Comparison of ENCODE assay signal across 9 cellular contexts in genomic region chr2:195898505-195898904, GRCh38.
A peak's percentile ranks its signal among the peaks of the same experiment; 100 is the strongest.
DNase-seq lines count a peak whose midpoint lies in the region; ATAC-seq, FAIRE-seq and TF ChIP-seq lines count a peak whose summit lies in the region.
"Had no signal": no experiment of that assay in that cellular context is flagged by ENCODE, and none has a peak within 500 bp of the region (broad histone marks: within the 10 kb centered on the region; RNA-seq: fewer than 3 reads in every experiment).

No MANE protein-coding gene starts in this region.

- H4K5ac ChIP-seq in IMR-90 (ENCODE audit: low read depth, low read length), result no peak overlapping the region

- no peaks in the 10 kb centered on the region for H3K36me3 Mint-ChIP-seq in astrocyte (ENCODE audit: low read depth, unreplicated experiment)
- no peaks in the 10 kb centered on the region for H3K36me3 Mint-ChIP-seq in activated naive CD8-positive, alpha-beta T cell treated with anti-CD3 and anti-CD28 coated beads, Interleukin-2, amount 50 U/mL, for 24 hours (ENCODE audit: low read depth)

- no peak overlapping the region for H4K91ac ChIP-seq in IMR-90 (ENCODE audit: insufficient read depth, low read depth, low read length)

- no peak overlapping the region for H3K4me3 Mint-ChIP-seq in astrocyte (ENCODE audit: unreplicated experiment)
- H3K4me3 Mint-ChIP-seq in activated naive CD8-positive, alpha-beta T cell treated with anti-CD3 and anti-CD28 coated beads, Interleukin-2, amount 50 U/mL, for 24 hours, result no peak overlapping the region

- CTCF ChIA-PET in IMR-90 (lab: Yijun Ruan, JAX), result interaction anchor here (0.5 to 0.6 kb wide), 2 partner anchors 401 to 1225 kb away, joined by 4 to 7 read pairs; no protein-coding TSS in a partner anchor

- no peak overlapping the region for H2AFZ ChIP-seq in IMR-90 (replicated peaks; ENCODE audit: low read length, poor library complexity)
- no peak overlapping the region for H2AFZ ChIP-seq in astrocyte (ENCODE audit: low read depth, low read length)
- H2AFZ ChIP-seq in hepatocyte, result no peak overlapping the region

- H3K9me3 ChIP-seq in IMR-90 (ENCODE audit: control insufficient read depth, insufficient read depth, low read length), result no peaks in the 10 kb centered on the region
- no peaks in the 10 kb centered on the region for H3K9me3 ChIP-seq in astrocyte (ENCODE audit: insufficient read depth, low read depth, low read length)
- no peaks in the 10 kb centered on the region for H3K9me3 ChIP-seq in hepatocyte (ENCODE audit: low read depth)
- no peaks in the 10 kb centered on the region for H3K9me3 ChIP-seq in thyroid gland

- H3K27me3 ChIP-seq in IMR-90 (ENCODE audit: control insufficient read depth, insufficient read depth, low read length) (no peaks in the 10 kb centered on the region), astrocyte (ENCODE audit: insufficient read depth, low read length) (no peaks in the 10 kb centered on the region), hepatocyte (no peaks in the 10 kb centered on the region), thyroid gland (no peaks in the 10 kb centered on the region)

- FAIRE-seq in astrocyte (lab: Jason Lieb, UNC), result peak; percentile 99

- TF ChIP-seq CTCF in IMR-90 (conservative IDR thresholded peaks at IDR 0.05; ENCODE audit: low read depth, low read length) (no peak), astrocyte (IDR thresholded peaks at IDR 0.05; ENCODE audit: insufficient read depth, low read depth, low read length) (no peak), hepatocyte (IDR thresholded peaks at IDR 0.05; ENCODE audit: poor library complexity) (no peak), thyroid gland (IDR thresholded peaks at IDR 0.05) (no peak)

- no CpG with 5 or more reads among the region's 8 CpGs for WGBS in IMR-90 (ENCODE audit: extremely low coverage in 2 of 2, insufficient read length in 1 of 2), 2 experiments
- WGBS in hepatocyte (ENCODE audit: low lambda C conversion rate, missing lambda C conversion rate), result 61% methylated on average over 8 of the region's 8 CpGs
- 5 to 8% methylated on average over 8 of the region's 8 CpGs for WGBS in thyroid gland, 2 donors

- no peak overlapping the region for H3K56ac ChIP-seq in IMR-90 (ENCODE audit: extremely low read depth, insufficient read depth, low read length)

- peak; percentile 99 for ATAC-seq in IMR-90 (ENCODE audit: low read depth)
- ATAC-seq in GM21423 (IDR thresholded peaks at IDR 0.05; ENCODE audit: unreplicated experiment), result no peak
- no peak for ATAC-seq in GM19351 (IDR thresholded peaks at IDR 0.05; ENCODE audit: unreplicated experiment)
- ATAC-seq in HG02571 (IDR thresholded peaks at IDR 0.05; ENCODE audit: unreplicated experiment), result no peak
- no peak for ATAC-seq in activated naive CD8-positive, alpha-beta T cell treated with anti-CD3 and anti-CD28 coated beads, Interleukin-2, amount 50 U/mL, for 24 hours

- H4K20me1 ChIP-seq in IMR-90 (ENCODE audit: insufficient read depth, low read length), result no peaks in the 10 kb centered on the region
- H4K20me1 ChIP-seq in astrocyte (ENCODE audit: insufficient read depth, low read length), result no peaks in the 10 kb centered on the region
- H4K20me1 ChIP-seq in hepatocyte (ENCODE audit: insufficient read depth, poor library complexity, severe bottlenecking), result no peaks in the 10 kb centered on the region

- dilution Hi-C loops in IMR-90 (cut with HindIII; ENCODE audit: low sequenced_read_pairs, unreplicated experiment), result no loop called here

- H2BK5ac ChIP-seq in IMR-90 (ENCODE audit: low read depth, low read length, poor library complexity, severe bottlenecking), result no peak overlapping the region

- 0 out of 2 replicates have a peak, but pooled peaks have one; percentile 6 for TF ChIP-seq RAD21 in IMR-90 (IDR thresholded peaks at IDR 0.05; ENCODE audit: low read length)

- H3K9me1 ChIP-seq in IMR-90 (ENCODE audit: insufficient read depth, low read length), result no peaks in the 10 kb centered on the region

- no peaks in the 10 kb centered on the region for H3K27me3 Mint-ChIP-seq in astrocyte (ENCODE audit: low read depth, unreplicated experiment)
- H3K27me3 Mint-ChIP-seq in activated naive CD8-positive, alpha-beta T cell treated with anti-CD3 and anti-CD28 coated beads, Interleukin-2, amount 50 U/mL, for 24 hours, result peaks cover 2% of the 10 kb centered on the region

- H2BK120ac ChIP-seq in IMR-90 (ENCODE audit: low read depth, low read length), result no peak overlapping the region

- no peaks in the 10 kb centered on the region for H3K36me3 ChIP-seq in IMR-90 (ENCODE audit: control insufficient read depth, insufficient read depth, low read length)
- H3K36me3 ChIP-seq in astrocyte (ENCODE audit: insufficient read depth, low read length), result no peaks in the 10 kb centered on the region
- H3K36me3 ChIP-seq in hepatocyte (replicated peaks; ENCODE audit: insufficient read depth, low read depth), result no peaks in the 10 kb centered on the region
- H3K36me3 ChIP-seq in thyroid gland, result no peaks in the 10 kb centered on the region

- H3K4ac ChIP-seq in IMR-90 (ENCODE audit: low read depth, low read length), result no peak overlapping the region

- H4K8ac ChIP-seq in IMR-90 (ENCODE audit: low read depth in 2 of 2, low read length in 2 of 2), result no peak overlapping the region

- H3K14ac ChIP-seq in IMR-90 (replicated peaks; ENCODE audit: low read depth, low read length), result no peak overlapping the region

- BruUV-seq in IMR-90 (replicated peaks; lab: Mats Ljungman, UMichigan), result no TSS peak

- H3K4me1 ChIP-seq in IMR-90 (ENCODE audit: control insufficient read depth, insufficient read depth, low read length) (peaks cover 2% of the 10 kb centered on the region; the same call in 1 of the 2 replicates), astrocyte (ENCODE audit: insufficient read depth, low read length) (peaks cover 6% of the 10 kb centered on the region), hepatocyte (ENCODE audit: insufficient read depth) (no peaks in the 10 kb centered on the region), thyroid gland (peaks cover 8 to 9% of the 10 kb centered on the region in 2 donors)

- no peak overlapping the region for H3K18ac ChIP-seq in IMR-90 (ENCODE audit: low read depth, low read length)

- no peak overlapping the region for H3K27ac Mint-ChIP-seq in astrocyte (ENCODE audit: unreplicated experiment)
- no peak overlapping the region for H3K27ac Mint-ChIP-seq in activated naive CD8-positive, alpha-beta T cell treated with anti-CD3 and anti-CD28 coated beads, Interleukin-2, amount 50 U/mL, for 24 hours

- H3K27ac ChIP-seq in IMR-90 (ENCODE audit: insufficient read depth, low read length) (no peak overlapping the region), astrocyte (ENCODE audit: low read depth, low read length) (no peak overlapping the region), hepatocyte (no peak overlapping the region), thyroid gland (peak overlapping the region in 2 of 3 donors; percentile 45 to 59)

- intact Hi-C loops in IMR-90 (cut with micrococcal nuclease), result loop anchor here (5.0 kb wide), 1 partner anchor 76 kb away; no protein-coding TSS in a partner anchor
- intact Hi-C loops in thyroid gland (cut with DNase I), result no loop called here

- no peaks in the 10 kb centered on the region for H3K79me1 ChIP-seq in IMR-90 (ENCODE audit: low read depth in 1 of 2, low read length in 2 of 2)

- no peak overlapping the region for H3K23ac ChIP-seq in IMR-90 (ENCODE audit: low read depth, low read length)

- H3K9ac ChIP-seq in IMR-90 (ENCODE audit: low read depth, low read length), result no peak overlapping the region
- peak overlapping the region; percentile 11 for H3K9ac ChIP-seq in astrocyte (ENCODE audit: low read length)

- no peak overlapping the region for H2AK9ac ChIP-seq in IMR-90 (replicated peaks; ENCODE audit: low read depth, low read length, poor library complexity)

- H3K4me1 Mint-ChIP-seq in astrocyte (ENCODE audit: low read depth, unreplicated experiment), result peaks cover 3% of the 10 kb centered on the region
- H3K4me1 Mint-ChIP-seq in activated naive CD8-positive, alpha-beta T cell treated with anti-CD3 and anti-CD28 coated beads, Interleukin-2, amount 50 U/mL, for 24 hours, result no peaks in the 10 kb centered on the region

- H3K79me2 ChIP-seq in astrocyte (ENCODE audit: insufficient read depth, low read length), result no peaks in the 10 kb centered on the region
- no peaks in the 10 kb centered on the region for H3K79me2 ChIP-seq in hepatocyte

- no peaks in the 10 kb centered on the region for H3K9me3 Mint-ChIP-seq in astrocyte (ENCODE audit: unreplicated experiment)
- H3K9me3 Mint-ChIP-seq in activated naive CD8-positive, alpha-beta T cell treated with anti-CD3 and anti-CD28 coated beads, Interleukin-2, amount 50 U/mL, for 24 hours, result no peaks in the 10 kb centered on the region

- H3K4me3 ChIP-seq in IMR-90 (ENCODE audit: insufficient read depth, low read depth, low read length), result no peak overlapping the region
- no peak overlapping the region for H3K4me3 ChIP-seq in astrocyte (ENCODE audit: insufficient read depth, low read depth, low read length)
- H3K4me3 ChIP-seq in hepatocyte, result no peak overlapping the region
- H3K4me3 ChIP-seq in thyroid gland (replicated peaks in 1 of 3), result no peak overlapping the region

- in situ Hi-C loops in IMR-90 (cut with MboI; ENCODE audit: low sequenced_read_pairs), result no loop called here

- H3K4me2 ChIP-seq in IMR-90 (ENCODE audit: low read depth, low read length) (no peak overlapping the region), astrocyte (ENCODE audit: low read length) (peak overlapping the region; percentile 61), hepatocyte (no peak overlapping the region)

- TF ChIP-seq POLR2A in IMR-90 (IDR thresholded peaks at IDR 0.05; ENCODE audit: low read depth, low read length), result no peak
- no peak for TF ChIP-seq POLR2A in thyroid gland (IDR thresholded peaks at IDR 0.05)

- H3K9me2 ChIP-seq in hepatocyte (replicated peaks; ENCODE audit: insufficient read depth), result no peaks in the 10 kb centered on the region

- no peak overlapping the region for H2BK15ac ChIP-seq in IMR-90 (ENCODE audit: low read depth, low read length)

- POLR2A ChIA-PET in IMR-90 (lab: Charles Lee; ENCODE audit: unreplicated experiment), result no interaction called here

- DNase-seq in IMR-90, result peak; percentile 100
- DNase-seq in astrocyte (ENCODE audit: low read depth), result peak; percentile 100
- peak; percentile 82 for DNase-seq in hepatocyte (ENCODE audit: low spot score)
- peak; percentile 99 for DNase-seq in thyroid gland
- no peak for DNase-seq in activated naive CD8-positive, alpha-beta T cell treated with anti-CD3 and anti-CD28 coated beads, Interleukin-2, amount 50 U/mL, for 24 hours
- DNase-seq: effector memory CD4-positive, alpha-beta T cell had no signal

- no peak overlapping the region for H2AK5ac ChIP-seq in IMR-90 (ENCODE audit: low read depth, low read length)

- no peak overlapping the region for H2BK20ac ChIP-seq in IMR-90 (ENCODE audit: low read depth, low read length)

TF ChIP-seq in IMR-90, 13 proteins besides CTCF, POLR2A, EP300 and RAD21 (continues in another document):
- TF ChIP-seq MXI1 (IDR thresholded peaks at IDR 0.05; ENCODE audit: borderline replicate concordance, low read depth, low read length) (peak; percentile 97), MAZ (IDR thresholded peaks at IDR 0.05; ENCODE audit: borderline replicate concordance, low read depth, low read length) (no peak), SMC3 (IDR thresholded peaks at IDR 0.05; ENCODE audit: low read depth, low read length) (peak; percentile 9; the same call in 1 of the 2 replicates)

Comparison
In these comparisons a context has a peak if more than half of its experiments do, and no peak if none do; other contexts are left out.
1. H3K27ac ChIP-seq: peak in thyroid gland (2 of 3); none in IMR-90 (single experiment), astrocyte (single experiment) and hepatocyte (single experiment).